In genomic region chr3:9769012-9769411, GRCh38 we compare ENCODE assay signal across 9 cellular contexts. TPM values are rescaled to one million over a fixed set of nuclear protein-coding genes. Genes with fewer than 3 reads are reported as not detected.
A peak's percentile ranks its signal among the peaks of the same experiment; 100 is the strongest.
DNase-seq lines count a peak whose midpoint lies in the region; ATAC-seq, FAIRE-seq and TF ChIP-seq lines count a peak whose summit lies in the region.
"Had no signal": no experiment of that assay in that cellular context is flagged by ENCODE, and none has a peak within 500 bp of the region (broad histone marks: within the 10 kb centered on the region; RNA-seq: fewer than 3 reads in every experiment).

No MANE protein-coding gene starts in this region.

- H3K9me2 ChIP-seq in DOHH2 (replicated peaks; ENCODE audit: control insufficient read depth, low read length) = no peaks in the 10 kb centered on the region

- no peak for TF ChIP-seq CTCF in DOHH2 (IDR thresholded peaks at IDR 0.05; ENCODE audit: low read depth, low read length, poor library complexity, severe bottlenecking)
- TF ChIP-seq CTCF in activated B cell treated with CpG ODN at 0.5 μM for 24 hours (IDR thresholded peaks at IDR 0.05) = no peak
- TF ChIP-seq CTCF in fibroblast of mammary gland (conservative IDR thresholded peaks at IDR 0.05; ENCODE audit: control insufficient read depth, insufficient read depth, low read depth, low read length) = no peak
- no peak for TF ChIP-seq CTCF in psoas muscle (IDR thresholded peaks at IDR 0.05)

- intact Hi-C loops in activated B cell treated with CpG ODN at 0.5 μM for 24 hours (cut with micrococcal nuclease) (loop anchor here (2.0 kb wide), 1 partner anchor 18 kb away; no protein-coding TSS in a partner anchor), psoas muscle (cut with DNase I) (no loop called here)

- H3K79me2 ChIP-seq in DOHH2 (ENCODE audit: control insufficient read depth, low read length) = no peaks in the 10 kb centered on the region

- H3K4me1 Mint-ChIP-seq in activated B cell treated with CpG ODN at 0.5 μM for 24 hours = peaks cover 20% of the 10 kb centered on the region

- peaks cover 27% of the 10 kb centered on the region for H3K4me1 ChIP-seq in DOHH2 (ENCODE audit: control insufficient read depth, low read length)
- no peaks in the 10 kb centered on the region for H3K4me1 ChIP-seq in psoas muscle

- POLR2A ChIA-PET in activated B cell treated with CpG ODN at 0.5 μM for 24 hours (lab: Charles Lee) = interaction anchor here (1.2 to 3.4 kb wide), 3 partner anchors 12 to 39 kb away, joined by 3 to 16 read pairs (median 3); no protein-coding TSS in a partner anchor

- H3K27ac ChIP-seq in DOHH2 (ENCODE audit: low read depth, low read length) (no peak overlapping the region), psoas muscle (no peak overlapping the region)

- H3K4me3 ChIP-seq in DOHH2 (ENCODE audit: low read length) (peak overlapping the region; percentile 65), fibroblast of mammary gland (ENCODE audit: control insufficient read depth, low read depth, low read length) (peak overlapping the region; percentile 59), psoas muscle (peak overlapping the region; percentile 71)

- H3K4me2 ChIP-seq in DOHH2 (ENCODE audit: low read length) = peak overlapping the region; percentile 70

- no peak for DNase-seq in activated B cell treated with CpG ODN at 0.5 μM for 24 hours
- DNase-seq in fibroblast of mammary gland (ENCODE audit: low read depth) = no peak
- no peak for DNase-seq in psoas muscle
- no peak for DNase-seq in stimulated activated CD4-positive, alpha-beta T cell treated with anti-CD3 and anti-CD28 coated beads, Interleukin-2, amount 100 ng/mL, for 48 hours
- no peak for DNase-seq in GM12891 (ENCODE audit: insufficient read length, low spot score)
- no peak for DNase-seq in COLO829 (ENCODE audit: low spot score)

- FAIRE-seq in GM12891 (lab: Jason Lieb, UNC) = no peak
- FAIRE-seq: GM18507 had no signal

- no peak overlapping the region for H3K27ac Mint-ChIP-seq in activated B cell treated with CpG ODN at 0.5 μM for 24 hours

- no peaks in the 10 kb centered on the region for H3K9me3 Mint-ChIP-seq in activated B cell treated with CpG ODN at 0.5 μM for 24 hours

- TF ChIP-seq POLR2A in GM12891 (IDR thresholded peaks at IDR 0.05; ENCODE audit: low read depth, low read length) = no peak

- WGBS in psoas muscle, 3 donors = 56 to 75% (median 67%) methylated on average over 5 of the region's 5 CpGs

- no peaks in the 10 kb centered on the region for H3K36me3 Mint-ChIP-seq in activated B cell treated with CpG ODN at 0.5 μM for 24 hours (ENCODE audit: low read depth)

- H3K4me3 Mint-ChIP-seq in activated B cell treated with CpG ODN at 0.5 μM for 24 hours = peak overlapping the region; percentile 48

- peaks cover 6% of the 10 kb centered on the region for H3K27me3 Mint-ChIP-seq in activated B cell treated with CpG ODN at 0.5 μM for 24 hours

- CTCF ChIA-PET in activated B cell treated with CpG ODN at 0.5 μM for 24 hours (lab: Charles Lee) = interaction anchor here (1.6 kb wide), 1 partner anchor 15 kb away, joined by 3 read pairs; no protein-coding TSS in a partner anchor

- peaks cover 11% of the 10 kb centered on the region for H3K27me3 ChIP-seq in DOHH2 (ENCODE audit: control insufficient read depth, low read length)
- peaks cover 0 to 5% (median 0%) of the 10 kb centered on the region in 3 donors for H3K27me3 ChIP-seq in psoas muscle (ENCODE audit: insufficient read depth in 3 of 3, low read length in 2 of 3)

- H3F3A ChIP-seq in DOHH2 (ENCODE audit: control insufficient read depth, insufficient read depth) = no peaks in the 10 kb centered on the region

- H3K36me3 ChIP-seq in DOHH2 (ENCODE audit: control insufficient read depth, low read length) (no peaks in the 10 kb centered on the region), psoas muscle (ENCODE audit: insufficient read depth in 1 of 2, low read depth in 1 of 2) (peaks cover 0 to 9% of the 10 kb centered on the region in 2 donors)

- H3K9me3 ChIP-seq in DOHH2 (ENCODE audit: control insufficient read depth, insufficient read depth, low read length) = no peaks in the 10 kb centered on the region
- H3K9me3 ChIP-seq in psoas muscle = no peaks in the 10 kb centered on the region

- H4K20me1 ChIP-seq in DOHH2 (ENCODE audit: control insufficient read depth, insufficient read depth, low read depth, low read length) = no peaks in the 10 kb centered on the region

- no peak for ATAC-seq in activated B cell treated with CpG ODN at 0.5 μM for 24 hours (ENCODE audit: low read depth)
- ATAC-seq in psoas muscle = peak in 1 of 4 donors; percentile 11
- ATAC-seq in HG03432 (IDR thresholded peaks at IDR 0.05; ENCODE audit: unreplicated experiment) = no peak

TF ChIP-seq in GM12891, 5 proteins besides CTCF, POLR2A, EP300 and RAD21:
- TF ChIP-seq POU2F2 (IDR thresholded peaks at IDR 0.05; ENCODE audit: low read depth, low read length) (no peak), TAF1 (IDR thresholded peaks at IDR 0.05; ENCODE audit: low read depth, low read length) (no peak), PAX5 (IDR thresholded peaks at IDR 0.05; ENCODE audit: insufficient read depth, low read length, severe bottlenecking) (no peak), SPI1 (IDR thresholded peaks at IDR 0.05; ENCODE audit: low read depth, low read length) (no peak), POLR2AphosphoS5 (IDR thresholded peaks at IDR 0.05; ENCODE audit: low read depth, low read length) (no peak)

RNA-seq across cellular contexts. Expression of gene CAMK1, which starts 0.7 kb away (rescaled TPM):
- total RNA-seq in activated B cell treated with CpG ODN at 0.5 μM for 24 hours = 0.69 and 1.7 TPM in 2 replicates
- total RNA-seq in psoas muscle = 1 to 10 TPM; 4.5 to 7.2 (median 5.5) TPM
- 1 to 10 TPM; 3.9 to 5.7 (median 5.5) TPM for polyA plus RNA-seq in psoas muscle
- polyA plus RNA-seq in GM12891 (2012; ENCODE audit: low read depth, missing spikeins) = 0.53 TPM

RNA-seq across cellular contexts. Expression of gene OGG1, which starts 19.3 kb away (rescaled TPM):
- total RNA-seq in activated B cell treated with CpG ODN at 0.5 μM for 24 hours (43.5 and 60.7 TPM in 2 replicates), psoas muscle (1 to 10 TPM; 6.9 to 9.5 (median 8.1) TPM)
- polyA plus RNA-seq in psoas muscle = 10 to 100 TPM in 1 of 3 donors, 1 to 10 TPM in 2; 6.3 to 19.7 (median 9.1) TPM
- 10.0 TPM for polyA plus RNA-seq in GM12891 (2012; ENCODE audit: low read depth, missing spikeins)

RNA-seq across cellular contexts. Expression of gene TADA3, which starts 23.3 kb away (rescaled TPM):
- total RNA-seq in activated B cell treated with CpG ODN at 0.5 μM for 24 hours (43.8 and 44.7 TPM in 2 replicates), psoas muscle (10 to 100 TPM; 42.6 to 45.2 (median 43.2) TPM)
- polyA plus RNA-seq in psoas muscle = 10 to 100 TPM; 42.2 to 75.7 (median 68.3) TPM
- 34.8 TPM for polyA plus RNA-seq in GM12891 (2012; ENCODE audit: low read depth, missing spikeins)

RNA-seq across cellular contexts. Expression of gene ARPC4, which starts 23.9 kb away (rescaled TPM):
- total RNA-seq in activated B cell treated with CpG ODN at 0.5 μM for 24 hours (315 and 338 TPM in 2 replicates), psoas muscle (100 to 1,000 TPM in 1 of 4 donors, 10 to 100 TPM in 3; 53.9 to 117 (median 84.9) TPM)
- 100 to 1,000 TPM in 2 of 3 donors, 10 to 100 TPM in 1; 76.9 to 155 (median 142) TPM for polyA plus RNA-seq in psoas muscle
- polyA plus RNA-seq in GM12891 (2012; ENCODE audit: low read depth, missing spikeins) = 296 TPM

RNA-seq across cellular contexts. Expression of gene BRPF1, which starts 37.5 kb away (rescaled TPM):
- 33.5 and 35.2 TPM in 2 replicates for total RNA-seq in activated B cell treated with CpG ODN at 0.5 μM for 24 hours
- total RNA-seq in psoas muscle = 10 to 100 TPM in 3 of 4 donors, 1 to 10 TPM in 1; 9.9 to 16.1 (median 12.5) TPM
- polyA plus RNA-seq in psoas muscle = 1 to 10 TPM; 6.8 to 9.8 (median 9.0) TPM
- 11.0 TPM for polyA plus RNA-seq in GM12891 (2012; ENCODE audit: low read depth, missing spikeins)
